1 cellular context compared by ENCODE assay signal in the genomic region with DNA sequence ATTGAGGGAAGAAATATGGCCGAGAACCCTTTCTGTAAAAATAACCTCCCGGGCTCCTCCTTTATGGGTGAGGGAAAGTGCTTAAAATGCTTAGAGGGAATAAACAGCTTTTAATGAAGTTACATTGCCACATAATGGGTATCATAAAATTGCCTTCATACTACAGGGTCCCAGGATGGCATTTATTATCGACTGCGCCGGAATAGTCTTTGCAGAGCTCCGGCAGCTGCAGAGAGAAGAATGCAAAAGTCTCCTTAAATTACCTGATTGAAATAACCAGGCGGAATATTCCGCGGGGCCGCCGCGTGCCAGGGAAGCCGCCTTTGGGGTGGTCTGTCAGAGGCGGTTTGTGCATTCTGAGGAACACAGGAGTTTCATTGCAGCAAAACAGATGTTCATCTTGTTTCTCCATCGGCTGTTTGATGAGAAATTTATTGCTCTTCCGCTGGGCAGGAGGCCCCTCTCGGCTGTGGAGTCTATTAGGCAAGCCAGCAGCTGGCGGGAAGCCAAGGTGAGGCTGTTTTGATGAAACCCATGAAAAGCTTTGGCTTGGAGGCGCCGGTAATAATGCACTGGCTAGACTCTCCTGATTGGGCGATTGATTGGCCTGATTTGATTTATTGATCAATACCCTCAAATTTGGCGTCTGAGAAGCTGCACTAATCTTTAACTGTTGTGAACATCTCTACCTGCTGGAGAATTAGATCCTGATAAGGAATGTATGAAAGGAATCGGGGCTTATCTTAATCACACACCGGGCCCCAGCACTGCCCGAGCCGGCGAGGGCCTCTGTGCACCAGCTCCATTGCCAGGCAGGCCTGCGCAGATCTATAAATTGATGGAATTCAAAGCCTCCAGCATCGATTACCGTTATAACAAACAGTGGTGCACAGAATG.
A peak's percentile ranks its signal among the peaks of the same experiment; 100 is the strongest.
TF ChIP-seq lines count a peak whose summit lies in the region.

No MANE protein-coding gene starts in this region.

TF ChIP-seq in HEK293, 187 proteins besides CTCF, POLR2A, EP300 and RAD21 (continued from another document and continues in another):
- no peak for TF ChIP-seq ZNF26 (tag by site-specific recombination; IDR thresholded peaks at IDR 0.05)
- TF ChIP-seq TCF7L2 (IDR thresholded peaks at IDR 0.05; ENCODE audit: borderline replicate concordance, low read depth, low read length): peak; percentile 81
- no peak for TF ChIP-seq ZNF555 (tag by site-specific recombination; conservative IDR thresholded peaks at IDR 0.05)
- 0 out of 2 replicates have a peak, but pooled peaks have one; percentile 22 for TF ChIP-seq SP2 (tag by site-specific recombination; IDR thresholded peaks at IDR 0.05)
- TF ChIP-seq, protein P1, sequence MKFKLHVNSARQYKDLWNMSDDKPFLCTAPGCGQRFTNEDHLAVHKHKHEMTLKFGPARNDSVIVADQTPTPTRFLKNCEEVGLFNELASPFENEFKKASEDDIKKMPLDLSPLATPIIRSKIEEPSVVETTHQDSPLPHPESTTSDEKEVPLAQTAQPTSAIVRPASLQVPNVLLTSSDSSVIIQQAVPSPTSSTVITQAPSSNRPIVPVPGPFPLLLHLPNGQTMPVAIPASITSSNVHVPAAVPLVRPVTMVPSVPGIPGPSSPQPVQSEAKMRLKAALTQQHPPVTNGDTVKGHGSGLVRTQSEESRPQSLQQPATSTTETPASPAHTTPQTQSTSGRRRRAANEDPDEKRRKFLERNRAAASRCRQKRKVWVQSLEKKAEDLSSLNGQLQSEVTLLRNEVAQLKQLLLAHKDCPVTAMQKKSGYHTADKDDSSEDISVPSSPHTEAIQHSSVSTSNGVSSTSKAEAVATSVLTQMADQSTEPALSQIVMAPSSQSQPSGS (tag by site-specific recombination; IDR thresholded peaks at IDR 0.05; ENCODE audit: low read depth): no peak
- no peak for TF ChIP-seq SCRT1 (tag by site-specific recombination; IDR thresholded peaks at IDR 0.05; ENCODE audit: borderline replicate concordance)
- no peak for TF ChIP-seq ZBTB1 (tag by site-specific recombination; IDR thresholded peaks at IDR 0.05)
- no peak for TF ChIP-seq ZNF155 (tag by site-specific recombination; IDR thresholded peaks at IDR 0.05)
- TF ChIP-seq ZSCAN4 (tag by site-specific recombination; IDR thresholded peaks at IDR 0.05): no peak
- TF ChIP-seq ZNF266 (tag by site-specific recombination; IDR thresholded peaks at IDR 0.05; ENCODE audit: low read depth): no peak
- TF ChIP-seq ZNF354C (tag by site-specific recombination; IDR thresholded peaks at IDR 0.05; ENCODE audit: borderline replicate concordance, low read depth): no peak
- 0 out of 2 replicates have a peak, but pooled peaks have one; percentile 20 for TF ChIP-seq ZNF629 (tag by site-specific recombination; IDR thresholded peaks at IDR 0.05)
- TF ChIP-seq MEIS1 (CRISPR knock-in tag; IDR thresholded peaks at IDR 0.05; ENCODE audit: borderline replicate concordance): no peak
- no peak for TF ChIP-seq HOXC10 (CRISPR knock-in tag; IDR thresholded peaks at IDR 0.05)
- no peak for TF ChIP-seq REPIN1 (tag by site-specific recombination; IDR thresholded peaks at IDR 0.05; ENCODE audit: low read depth)
- TF ChIP-seq ZNF600 (tag by site-specific recombination; IDR thresholded peaks at IDR 0.05): peak; percentile 60; the same call in 1 of the 2 replicates
- TF ChIP-seq ZNF19 (tag by site-specific recombination; IDR thresholded peaks at IDR 0.05; ENCODE audit: low read depth): no peak
- TF ChIP-seq ZSCAN23 (tag by site-specific recombination; IDR thresholded peaks at IDR 0.05): no peak
- peak; percentile 90 for TF ChIP-seq ZNF561 (tag by site-specific recombination; IDR thresholded peaks at IDR 0.05; ENCODE audit: borderline replicate concordance)
- no peak for TF ChIP-seq ZNF654 (tag by site-specific recombination; IDR thresholded peaks at IDR 0.05; ENCODE audit: low read depth)
- TF ChIP-seq ZFP41 (tag by site-specific recombination; IDR thresholded peaks at IDR 0.05; ENCODE audit: borderline replicate concordance): no peak
- TF ChIP-seq YY2 (tag by site-specific recombination; IDR thresholded peaks at IDR 0.05): no peak
- no peak for TF ChIP-seq ZNF843 (tag by site-specific recombination; IDR thresholded peaks at IDR 0.05)
- peak; percentile 40; the same call in 1 of the 2 replicates for TF ChIP-seq ZBTB8A (tag by site-specific recombination; IDR thresholded peaks at IDR 0.05)
- TF ChIP-seq, protein P2, sequence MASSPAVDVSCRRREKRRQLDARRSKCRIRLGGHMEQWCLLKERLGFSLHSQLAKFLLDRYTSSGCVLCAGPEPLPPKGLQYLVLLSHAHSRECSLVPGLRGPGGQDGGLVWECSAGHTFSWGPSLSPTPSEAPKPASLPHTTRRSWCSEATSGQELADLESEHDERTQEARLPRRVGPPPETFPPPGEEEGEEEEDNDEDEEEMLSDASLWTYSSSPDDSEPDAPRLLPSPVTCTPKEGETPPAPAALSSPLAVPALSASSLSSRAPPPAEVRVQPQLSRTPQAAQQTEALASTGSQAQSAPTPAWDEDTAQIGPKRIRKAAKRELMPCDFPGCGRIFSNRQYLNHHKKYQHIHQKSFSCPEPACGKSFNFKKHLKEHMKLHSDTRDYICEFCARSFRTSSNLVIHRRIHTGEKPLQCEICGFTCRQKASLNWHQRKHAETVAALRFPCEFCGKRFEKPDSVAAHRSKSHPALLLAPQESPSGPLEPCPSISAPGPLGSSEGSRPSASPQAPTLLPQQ (tag by site-specific recombination; IDR thresholded peaks at IDR 0.05): no peak
- TF ChIP-seq ZNF571 (tag by site-specific recombination; IDR thresholded peaks at IDR 0.05): no peak
- no peak for TF ChIP-seq ZNF121 (tag by site-specific recombination; IDR thresholded peaks at IDR 0.05)
- TF ChIP-seq, protein P3, sequence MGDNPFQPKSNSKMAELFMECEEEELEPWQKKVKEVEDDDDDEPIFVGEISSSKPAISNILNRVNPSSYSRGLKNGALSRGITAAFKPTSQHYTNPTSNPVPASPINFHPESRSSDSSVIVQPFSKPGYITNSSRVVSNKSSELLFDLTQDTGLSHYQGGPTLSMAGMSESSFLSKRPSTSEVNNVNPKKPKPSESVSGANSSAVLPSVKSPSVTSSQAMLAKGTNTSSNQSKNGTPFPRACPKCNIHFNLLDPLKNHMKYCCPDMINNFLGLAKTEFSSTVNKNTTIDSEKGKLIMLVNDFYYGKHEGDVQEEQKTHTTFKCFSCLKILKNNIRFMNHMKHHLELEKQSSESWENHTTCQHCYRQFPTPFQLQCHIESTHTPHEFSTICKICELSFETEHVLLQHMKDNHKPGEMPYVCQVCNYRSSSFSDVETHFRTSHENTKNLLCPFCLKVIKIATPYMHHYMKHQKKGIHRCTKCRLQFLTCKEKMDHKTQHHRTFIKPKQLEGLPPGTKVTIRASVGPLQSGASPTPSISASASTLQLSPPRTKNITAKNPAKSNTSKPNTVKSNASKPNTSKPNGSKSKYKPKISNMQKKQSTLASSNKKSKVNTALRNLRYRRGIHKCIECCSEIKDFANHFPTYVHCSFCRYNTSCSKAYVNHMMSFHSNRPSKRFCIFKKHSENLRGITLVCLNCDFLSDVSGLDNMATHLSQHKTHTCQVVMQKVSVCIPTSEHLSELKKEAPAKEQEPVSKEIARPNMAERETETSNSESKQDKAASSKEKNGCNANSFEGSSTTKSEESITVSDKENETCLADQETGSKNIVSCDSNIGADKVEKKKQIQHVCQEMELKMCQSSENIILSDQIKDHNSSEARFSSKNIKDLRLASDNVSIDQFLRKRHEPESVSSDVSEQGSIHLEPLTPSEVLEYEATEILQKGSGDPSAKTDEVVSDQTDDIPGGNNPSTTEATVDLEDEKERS (tag by site-specific recombination; IDR thresholded peaks at IDR 0.05): no peak
- TF ChIP-seq GLIS1 (tag by site-specific recombination; IDR thresholded peaks at IDR 0.05): peak; percentile 95
- TF ChIP-seq ZIC2 (tag by site-specific recombination; IDR thresholded peaks at IDR 0.05): peak; percentile 57
- TF ChIP-seq, protein P4, sequence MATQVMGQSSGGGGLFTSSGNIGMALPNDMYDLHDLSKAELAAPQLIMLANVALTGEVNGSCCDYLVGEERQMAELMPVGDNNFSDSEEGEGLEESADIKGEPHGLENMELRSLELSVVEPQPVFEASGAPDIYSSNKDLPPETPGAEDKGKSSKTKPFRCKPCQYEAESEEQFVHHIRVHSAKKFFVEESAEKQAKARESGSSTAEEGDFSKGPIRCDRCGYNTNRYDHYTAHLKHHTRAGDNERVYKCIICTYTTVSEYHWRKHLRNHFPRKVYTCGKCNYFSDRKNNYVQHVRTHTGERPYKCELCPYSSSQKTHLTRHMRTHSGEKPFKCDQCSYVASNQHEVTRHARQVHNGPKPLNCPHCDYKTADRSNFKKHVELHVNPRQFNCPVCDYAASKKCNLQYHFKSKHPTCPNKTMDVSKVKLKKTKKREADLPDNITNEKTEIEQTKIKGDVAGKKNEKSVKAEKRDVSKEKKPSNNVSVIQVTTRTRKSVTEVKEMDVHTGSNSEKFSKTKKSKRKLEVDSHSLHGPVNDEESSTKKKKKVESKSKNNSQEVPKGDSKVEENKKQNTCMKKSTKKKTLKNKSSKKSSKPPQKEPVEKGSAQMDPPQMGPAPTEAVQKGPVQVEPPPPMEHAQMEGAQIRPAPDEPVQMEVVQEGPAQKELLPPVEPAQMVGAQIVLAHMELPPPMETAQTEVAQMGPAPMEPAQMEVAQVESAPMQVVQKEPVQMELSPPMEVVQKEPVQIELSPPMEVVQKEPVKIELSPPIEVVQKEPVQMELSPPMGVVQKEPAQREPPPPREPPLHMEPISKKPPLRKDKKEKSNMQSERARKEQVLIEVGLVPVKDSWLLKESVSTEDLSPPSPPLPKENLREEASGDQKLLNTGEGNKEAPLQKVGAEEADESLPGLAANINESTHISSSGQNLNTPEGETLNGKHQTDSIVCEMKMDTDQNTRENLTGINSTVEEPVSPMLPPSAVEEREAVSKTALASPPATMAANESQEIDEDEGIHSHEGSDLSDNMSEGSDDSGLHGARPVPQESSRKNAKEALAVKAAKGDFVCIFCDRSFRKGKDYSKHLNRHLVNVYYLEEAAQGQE (tag by site-specific recombination; IDR thresholded peaks at IDR 0.05): no peak
- no peak for TF ChIP-seq ZNF10 (tag by site-specific recombination; IDR thresholded peaks at IDR 0.05)
- TF ChIP-seq ZNF626 (tag by site-specific recombination; IDR thresholded peaks at IDR 0.05): no peak
- no peak for TF ChIP-seq ZNF398 (tag by site-specific recombination; IDR thresholded peaks at IDR 0.05)
- TF ChIP-seq KLF7 (tag by site-specific recombination; IDR thresholded peaks at IDR 0.05; ENCODE audit: borderline replicate concordance): no peak
- TF ChIP-seq ZNF664 (tag by site-specific recombination; IDR thresholded peaks at IDR 0.05): no peak
- no peak for TF ChIP-seq MYNN (tag by site-specific recombination; IDR thresholded peaks at IDR 0.05; ENCODE audit: borderline replicate concordance)
- no peak for TF ChIP-seq ZNF146 (tag by site-specific recombination; IDR thresholded peaks at IDR 0.05)
- no peak for TF ChIP-seq ZNF530 (tag by site-specific recombination; IDR thresholded peaks at IDR 0.05; ENCODE audit: low read depth)
- TF ChIP-seq, protein P5, sequence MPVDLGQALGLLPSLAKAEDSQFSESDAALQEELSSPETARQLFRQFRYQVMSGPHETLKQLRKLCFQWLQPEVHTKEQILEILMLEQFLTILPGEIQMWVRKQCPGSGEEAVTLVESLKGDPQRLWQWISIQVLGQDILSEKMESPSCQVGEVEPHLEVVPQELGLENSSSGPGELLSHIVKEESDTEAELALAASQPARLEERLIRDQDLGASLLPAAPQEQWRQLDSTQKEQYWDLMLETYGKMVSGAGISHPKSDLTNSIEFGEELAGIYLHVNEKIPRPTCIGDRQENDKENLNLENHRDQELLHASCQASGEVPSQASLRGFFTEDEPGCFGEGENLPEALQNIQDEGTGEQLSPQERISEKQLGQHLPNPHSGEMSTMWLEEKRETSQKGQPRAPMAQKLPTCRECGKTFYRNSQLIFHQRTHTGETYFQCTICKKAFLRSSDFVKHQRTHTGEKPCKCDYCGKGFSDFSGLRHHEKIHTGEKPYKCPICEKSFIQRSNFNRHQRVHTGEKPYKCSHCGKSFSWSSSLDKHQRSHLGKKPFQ (tag by site-specific recombination; IDR thresholded peaks at IDR 0.05): no peak
- TF ChIP-seq ZXDB (tag by site-specific recombination; IDR thresholded peaks at IDR 0.05): no peak
- no peak for TF ChIP-seq AEBP2 (tag by site-specific recombination; IDR thresholded peaks at IDR 0.05; ENCODE audit: borderline replicate concordance)
